Comparison of ENCODE assay signal across 1 cellular context in the genomic region with DNA sequence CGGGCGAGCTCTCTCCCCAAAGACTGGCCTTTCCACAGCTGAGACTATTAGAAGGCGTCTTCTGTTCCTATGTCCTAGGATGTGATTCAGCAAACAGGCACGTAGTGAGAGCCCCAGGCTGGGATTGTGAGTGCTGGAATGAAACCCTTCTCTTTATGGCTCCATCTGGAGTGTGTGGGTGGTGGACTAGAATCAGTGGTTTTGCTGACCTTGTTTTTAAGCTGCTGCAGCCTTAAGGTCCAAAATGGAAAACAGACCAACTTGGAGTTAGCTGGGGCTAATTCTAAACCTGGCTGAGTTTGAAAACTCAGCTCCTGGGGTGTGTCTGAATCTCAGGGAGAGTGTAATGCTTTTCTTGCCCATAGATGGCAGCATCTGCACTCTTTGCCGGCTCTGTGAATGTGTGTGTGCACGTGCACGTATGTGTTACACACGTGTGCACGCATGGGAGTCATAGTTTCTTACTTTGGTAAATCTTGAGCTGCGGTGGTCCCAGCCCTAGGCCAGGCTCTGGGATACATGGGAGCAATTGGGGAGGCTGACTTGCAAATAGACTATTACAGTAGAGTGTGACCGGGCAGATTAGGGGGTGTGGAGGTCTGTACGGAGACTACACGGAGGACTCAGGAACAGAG.
TF ChIP-seq lines count a peak whose summit lies in the region.

No MANE protein-coding gene starts in this region.

TF ChIP-seq in IMR-90, 13 proteins besides CTCF, POLR2A, EP300 and RAD21 (continued from another document):
- TF ChIP-seq, protein P1, sequence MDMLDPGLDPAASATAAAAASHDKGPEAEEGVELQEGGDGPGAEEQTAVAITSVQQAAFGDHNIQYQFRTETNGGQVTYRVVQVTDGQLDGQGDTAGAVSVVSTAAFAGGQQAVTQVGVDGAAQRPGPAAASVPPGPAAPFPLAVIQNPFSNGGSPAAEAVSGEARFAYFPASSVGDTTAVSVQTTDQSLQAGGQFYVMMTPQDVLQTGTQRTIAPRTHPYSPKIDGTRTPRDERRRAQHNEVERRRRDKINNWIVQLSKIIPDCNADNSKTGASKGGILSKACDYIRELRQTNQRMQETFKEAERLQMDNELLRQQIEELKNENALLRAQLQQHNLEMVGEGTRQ (IDR thresholded peaks at IDR 0.05; ENCODE audit: low read depth, low read length), result peak; percentile 67
- TF ChIP-seq RFX5 (IDR thresholded peaks at IDR 0.05; ENCODE audit: low read depth, low read length) (no peak), MXI1 (IDR thresholded peaks at IDR 0.05; ENCODE audit: borderline replicate concordance, low read depth, low read length) (peak; percentile 89; the same call in 1 of the 2 replicates), MAFK (IDR thresholded peaks at IDR 0.05; ENCODE audit: low read depth, low read length) (peak; percentile 90), MAZ (IDR thresholded peaks at IDR 0.05; ENCODE audit: borderline replicate concordance, low read depth, low read length) (no peak), CHD1 (IDR thresholded peaks at IDR 0.05; ENCODE audit: low read depth, low read length) (no peak), SMC3 (IDR thresholded peaks at IDR 0.05; ENCODE audit: low read depth, low read length) (peak; percentile 23; the same call in 1 of the 2 replicates), BHLHE40 (IDR thresholded peaks at IDR 0.05; ENCODE audit: low read depth, low read length) (peak; percentile 99), RCOR1 (IDR thresholded peaks at IDR 0.05; ENCODE audit: insufficient replicate concordance, low read length) (peak; percentile 90), FOS (IDR thresholded peaks at IDR 0.05; ENCODE audit: low read depth, low read length) (peak; percentile 79; the same call in 1 of the 2 replicates)
